ENCODE assay signal across 7 cellular contexts in genomic region chr14:68911594-68912227, GRCh38.
DNase-seq lines count a peak whose midpoint lies in the region; ATAC-seq, FAIRE-seq and TF ChIP-seq lines count a peak whose summit lies in the region.

No MANE protein-coding gene starts in this region.

- CTCF ChIA-PET in naive thymus-derived CD4-positive, alpha-beta T cell (lab: Charles Lee), result interaction anchor here (0.6 to 5.8 kb wide), 43 partner anchors 9 to 703 kb away, joined by 3 to 54 read pairs (median 4); no protein-coding TSS in a partner anchor

- H3K4me1 Mint-ChIP-seq in naive thymus-derived CD4-positive, alpha-beta T cell, result peaks cover 13 to 57% (median 43%) of the 10 kb centered on the region in 7 donors
- peaks cover 3 to 16% of the 10 kb centered on the region in 2 donors for H3K4me1 Mint-ChIP-seq in stimulated activated naive B cell treated with anti-CD40 and anti-IgM and Interleukin-4, amounts not matched to agents 10 μg/mL and 1 μg/mL and 100 μg/mL, for 72 hours

- peaks cover 0 to 19% (median 4%) of the 10 kb centered on the region in 3 donors for H3K4me1 ChIP-seq in esophagus squamous epithelium
- H3K4me1 ChIP-seq in naive thymus-derived CD4-positive, alpha-beta T cell (ENCODE audit: control insufficient read depth in 2 of 2, insufficient read depth in 2 of 2, low read length in 2 of 2), result peaks cover 0 to 15% of the 10 kb centered on the region in 2 donors

- POLR2A ChIA-PET in naive thymus-derived CD4-positive, alpha-beta T cell (lab: Charles Lee), result interaction anchor here (0.9 to 1.5 kb wide), 3 partner anchors 66 to 89 kb away, joined by 3 to 4 read pairs (median 4); no protein-coding TSS in a partner anchor

- H3K36me3 Mint-ChIP-seq in naive thymus-derived CD4-positive, alpha-beta T cell, result peaks cover 3 to 41% (median 11%) of the 10 kb centered on the region in 5 donors
- H3K36me3 Mint-ChIP-seq in stimulated activated naive B cell treated with anti-CD40 and anti-IgM and Interleukin-4, amounts not matched to agents 10 μg/mL and 1 μg/mL and 100 μg/mL, for 72 hours, result no peaks in the 10 kb centered on the region

- no peaks in the 10 kb centered on the region for H3K9me3 Mint-ChIP-seq in naive thymus-derived CD4-positive, alpha-beta T cell
- peaks cover 4 to 8% of the 10 kb centered on the region in 2 donors for H3K9me3 Mint-ChIP-seq in stimulated activated naive B cell treated with anti-CD40 and anti-IgM and Interleukin-4, amounts not matched to agents 10 μg/mL and 1 μg/mL and 100 μg/mL, for 72 hours

- H3K27me3 Mint-ChIP-seq in naive thymus-derived CD4-positive, alpha-beta T cell, result no peaks in the 10 kb centered on the region
- no peaks in the 10 kb centered on the region for H3K27me3 Mint-ChIP-seq in stimulated activated naive B cell treated with anti-CD40 and anti-IgM and Interleukin-4, amounts not matched to agents 10 μg/mL and 1 μg/mL and 100 μg/mL, for 72 hours

- H3K27ac Mint-ChIP-seq in naive thymus-derived CD4-positive, alpha-beta T cell, result peak overlapping the region; percentile 51 to 90 (median 82)
- no peak overlapping the region for H3K27ac Mint-ChIP-seq in stimulated activated naive B cell treated with anti-CD40 and anti-IgM and Interleukin-4, amounts not matched to agents 10 μg/mL and 1 μg/mL and 100 μg/mL, for 72 hours

- DNase-seq in GM18507 (ENCODE audit: extremely low spot score, insufficient read length, low read depth), result peak; percentile 66
- DNase-seq in HuH-7.5 (ENCODE audit: low spot score), result peak; percentile 89
- DNase-seq in OCI-M2 (lab: John Stamatoyannopoulos, UW; ENCODE audit: unreplicated experiment), result peak; percentile 46
- DNase-seq in activated T-cell treated with anti-CD3 and anti-CD28 coated beads, Interleukin-2, amount 50 U/mL, for 1 hour, result peak; percentile 79
- DNase-seq in esophagus squamous epithelium (lab: John Stamatoyannopoulos, UW), result no peak
- DNase-seq in naive thymus-derived CD4-positive, alpha-beta T cell, result peak; percentile 54 to 86 (median 80)
- DNase-seq in stimulated activated naive B cell treated with anti-CD40 and anti-IgM and Interleukin-4, amounts not matched to agents 10 μg/mL and 1 μg/mL and 100 μg/mL, for 72 hours, result peak; percentile 51

- TF ChIP-seq POLR2A in esophagus squamous epithelium (IDR thresholded peaks at IDR 0.05), result no peak

- ATAC-seq in naive thymus-derived CD4-positive, alpha-beta T cell, result peak; percentile 99
- ATAC-seq in stimulated activated naive B cell treated with anti-CD40 and anti-IgM and Interleukin-4, amounts not matched to agents 10 μg/mL and 1 μg/mL and 100 μg/mL, for 72 hours (replicated peaks), result peak; percentile 91 to 95

- 15 to 49% methylated on average over 9 to 10 of the region's 12 CpGs for WGBS in esophagus squamous epithelium, 2 donors

- intact Hi-C loops in esophagus squamous epithelium (cut with DNase I), result loop anchor here (5.0 kb wide), 1 partner anchor 181 kb away; no protein-coding TSS in a partner anchor
- intact Hi-C loops in naive thymus-derived CD4-positive, alpha-beta T cell (cut with micrococcal nuclease), result loop anchor here (1.0 to 2.0 kb wide), 10 partner anchors 17 to 196 kb away; partner anchors contain the start of gene ACTN1 (in 1 of the 2)

- peak; percentile 90 to 98 (median 94) for TF ChIP-seq CTCF in esophagus squamous epithelium (IDR thresholded peaks at IDR 0.05)

- peaks cover 0 to 62% (median 1%) of the 10 kb centered on the region in 3 donors for H3K36me3 ChIP-seq in esophagus squamous epithelium
- H3K36me3 ChIP-seq in naive thymus-derived CD4-positive, alpha-beta T cell (ENCODE audit: control insufficient read depth in 2 of 3, insufficient read depth in 3 of 3, low read length in 3 of 3), result peaks cover 0 to 65% (median 17%) of the 10 kb centered on the region in 3 experiments

- H3K9me3 ChIP-seq in esophagus squamous epithelium, result no peaks in the 10 kb centered on the region
- H3K9me3 ChIP-seq in naive thymus-derived CD4-positive, alpha-beta T cell (ENCODE audit: control insufficient read depth in 2 of 3, low read length in 3 of 3), result no peaks in the 10 kb centered on the region

- no peaks in the 10 kb centered on the region for H3K27me3 ChIP-seq in esophagus squamous epithelium
- H3K27me3 ChIP-seq in naive thymus-derived CD4-positive, alpha-beta T cell (ENCODE audit: control insufficient read depth in 2 of 2, insufficient read depth in 2 of 2, low read length in 2 of 2), result no peaks in the 10 kb centered on the region

- H3K4me3 Mint-ChIP-seq in naive thymus-derived CD4-positive, alpha-beta T cell, result peak overlapping the region in 1 of 10 donors; percentile 37
- H3K4me3 Mint-ChIP-seq in stimulated activated naive B cell treated with anti-CD40 and anti-IgM and Interleukin-4, amounts not matched to agents 10 μg/mL and 1 μg/mL and 100 μg/mL, for 72 hours, result no peak overlapping the region

- H3K27ac ChIP-seq in esophagus squamous epithelium, result peak overlapping the region in 3 of 4 donors; percentile 45 to 63 (median 62)
- H3K27ac ChIP-seq in naive thymus-derived CD4-positive, alpha-beta T cell (ENCODE audit: low read depth, low read length), result no peak overlapping the region

- H3K4me3 ChIP-seq in esophagus squamous epithelium, result no peak overlapping the region
- H3K4me3 ChIP-seq in naive thymus-derived CD4-positive, alpha-beta T cell (ENCODE audit: low read length), result no peak overlapping the region

- peak; percentile 80 for FAIRE-seq in GM18507 (lab: Jason Lieb, UNC)
